Comparison of ENCODE assay signal across 8 cellular contexts in genomic region chr20:4161447-4162251, GRCh38. TPM values are rescaled to one million over a fixed set of nuclear protein-coding genes. Genes with fewer than 3 reads are reported as not detected.
A peak's percentile ranks its signal among the peaks of the same experiment; 100 is the strongest.
DNase-seq lines count a peak whose midpoint lies in the region; ATAC-seq and TF ChIP-seq lines count a peak whose summit lies in the region.

No MANE protein-coding gene starts in this region.

- H3K36me3 Mint-ChIP-seq in WTC11: no peaks in the 10 kb centered on the region

- H3K4me3 Mint-ChIP-seq in WTC11: no peak overlapping the region

- DNase-seq in A172 (ENCODE audit: low spot score): peak; percentile 43
- DNase-seq in WTC11 (ENCODE audit: low spot score): no peak
- DNase-seq in left lobe of liver (ENCODE audit: low spot score): no peak
- DNase-seq in NAMALWA (ENCODE audit: low spot score): no peak
- DNase-seq in activated effector memory CD4-positive, alpha-beta T cell treated with anti-CD3 and anti-CD28 coated beads, Interleukin-2, amount 50 U/mL, for 16 hours: no peak

- no peak for TF ChIP-seq CTCF in WTC11 (IDR thresholded peaks at IDR 0.05)

- H3K27ac Mint-ChIP-seq in WTC11: no peak overlapping the region

- POLR2A ChIA-PET in WTC11 (lab: Charles Lee): no interaction called here

- CTCF ChIA-PET in WTC11 (lab: Charles Lee): interaction anchor here (1.3 to 1.8 kb wide), 2 partner anchors 8 to 34 kb away, joined by 5 to 7 read pairs; no protein-coding TSS in a partner anchor

- H3K9me3 Mint-ChIP-seq in WTC11: no peaks in the 10 kb centered on the region

- H3K4me1 Mint-ChIP-seq in WTC11: peaks cover 43% of the 10 kb centered on the region

- ATAC-seq in GM21447 (IDR thresholded peaks at IDR 0.05; ENCODE audit: unreplicated experiment) (peak; percentile 51), WTC11 (peak; percentile 35), left lobe of liver (peak; percentile 50), HG03342 (IDR thresholded peaks at IDR 0.05; ENCODE audit: unreplicated experiment) (no peak), GM19397 (IDR thresholded peaks at IDR 0.05; ENCODE audit: unreplicated experiment) (no peak)

- no peaks in the 10 kb centered on the region for H3K27me3 Mint-ChIP-seq in WTC11 (ENCODE audit: low read depth)

TF ChIP-seq in WTC11, 78 proteins besides CTCF, POLR2A, EP300 and RAD21:
- TF ChIP-seq FOXP1 (CRISPR knock-in tag; IDR thresholded peaks at IDR 0.05; ENCODE audit: borderline replicate concordance) (no peak), CBFB (CRISPR knock-in tag; IDR thresholded peaks at IDR 0.05; ENCODE audit: low read depth) (0 out of 2 replicates have a peak, but pooled peaks have one; percentile 30), USF2 (CRISPR knock-in tag; IDR thresholded peaks at IDR 0.05) (no peak), ESRRA (CRISPR knock-in tag; IDR thresholded peaks at IDR 0.05; ENCODE audit: borderline replicate concordance) (no peak), ZNF219 (CRISPR knock-in tag; IDR thresholded peaks at IDR 0.05; ENCODE audit: borderline replicate concordance) (no peak), NR2C2 (CRISPR knock-in tag; IDR thresholded peaks at IDR 0.05) (no peak)

RNA-seq across cellular contexts. Expression of gene SMOX, which starts 13.0 kb away (rescaled TPM):
- total RNA-seq in A172 (2014; rRNA removed; shearing (Covaris generic)): 10.2 and 13.8 TPM in 2 replicates
- total RNA-seq in WTC11 (2021) (8.7 to 9.6 TPM (median 9.0 TPM) in 3 replicates), left lobe of liver (1.8 TPM)

Comparison
In these comparisons a context has a peak if more than half of its experiments do, and no peak if none do; other contexts are left out.
1. ATAC-seq: peak in GM21447 (single experiment), WTC11 (single experiment) and left lobe of liver (single experiment); none in HG03342 (single experiment) and GM19397 (single experiment).